29 cellular contexts compared by ENCODE assay signal in genomic region chr10:78155722-78156121, GRCh38.
DNase-seq lines count a peak whose midpoint lies in the region; ATAC-seq and TF ChIP-seq lines count a peak whose summit lies in the region.
"Had no signal": no experiment of that assay in that cellular context is flagged by ENCODE, and none has a peak within 500 bp of the region (broad histone marks: within the 10 kb centered on the region; RNA-seq: fewer than 3 reads in every experiment).

No MANE protein-coding gene starts in this region.

- POLR2A ChIA-PET in naive thymus-derived CD4-positive, alpha-beta T cell (lab: Charles Lee), result no interaction called here

- H3K27ac Mint-ChIP-seq in chondrocyte (ENCODE audit: unreplicated experiment) (no peak overlapping the region), immature natural killer cell (no peak overlapping the region)
- H3K27ac Mint-ChIP-seq in activated CD4-positive, alpha-beta T cell treated with anti-CD3 and anti-CD28 coated beads, Interleukin-2, amount 10 ng/mL, durations not matched to agents 24 days and 14 days, result no peak overlapping the region
- no peak overlapping the region for H3K27ac Mint-ChIP-seq in naive thymus-derived CD4-positive, alpha-beta T cell
- H3K27ac Mint-ChIP-seq: CD14-positive monocyte; effector memory CD8-positive, alpha-beta T cell; nephron; stimulated activated naive B cell treated with anti-CD40 and anti-IgM and Interleukin-4, amounts not matched to agents 10 μg/mL and 1 μg/mL and 100 μg/mL, for 72 hours; T-helper 1 cell treated with Interleukin-12 subunit alpha and Interleukin-12 subunit beta and Interleukin-4 antibody, amounts not matched to agents 30 μg/mL and 1 μg/mL, for 36 hours had no signal

- H3K4me1 Mint-ChIP-seq in chondrocyte (ENCODE audit: low read depth), result no peaks in the 10 kb centered on the region
- peaks cover 8 to 20% of the 10 kb centered on the region in 2 donors for H3K4me1 Mint-ChIP-seq in immature natural killer cell
- H3K4me1 Mint-ChIP-seq in activated CD4-positive, alpha-beta T cell treated with anti-CD3 and anti-CD28 coated beads, Interleukin-2, amount 10 ng/mL, durations not matched to agents 24 days and 14 days, result no peaks in the 10 kb centered on the region
- H3K4me1 Mint-ChIP-seq in naive thymus-derived CD4-positive, alpha-beta T cell, result peaks cover 0 to 1% (median 0%) of the 10 kb centered on the region in 7 donors
- H3K4me1 Mint-ChIP-seq: CD14-positive monocyte, nephron had no signal

- no peak overlapping the region for H3K27ac ChIP-seq in naive thymus-derived CD4-positive, alpha-beta T cell (ENCODE audit: low read depth, low read length)
- H3K27ac ChIP-seq in transverse colon, result no peak overlapping the region
- H3K27ac ChIP-seq: 22Rv1, gastroesophageal sphincter, hepatocyte, lower lobe of right lung, ovary had no signal

- H3K9me3 ChIP-seq in naive thymus-derived CD4-positive, alpha-beta T cell (ENCODE audit: control insufficient read depth in 2 of 3, low read length in 3 of 3), result no peaks in the 10 kb centered on the region
- H3K9me3 ChIP-seq in transverse colon, result no peaks in the 10 kb centered on the region
- H3K9me3 ChIP-seq: Caco-2, gastroesophageal sphincter, lower lobe of right lung, ovary, SK-N-SH had no signal

- no peaks in the 10 kb centered on the region for H3K4me1 ChIP-seq in naive thymus-derived CD4-positive, alpha-beta T cell (ENCODE audit: control insufficient read depth in 2 of 2, insufficient read depth in 2 of 2, low read length in 2 of 2)
- no peaks in the 10 kb centered on the region for H3K4me1 ChIP-seq in transverse colon
- H3K4me1 ChIP-seq: Caco-2, gastroesophageal sphincter, lower lobe of right lung had no signal

- WGBS in transverse colon (ENCODE audit: low coverage in 1 of 2), 2 donors, result 67 to 83% methylated on average over 2 of the region's 2 CpGs

- H3K36me3 Mint-ChIP-seq in chondrocyte (ENCODE audit: low read depth) (no peaks in the 10 kb centered on the region), immature natural killer cell (no peaks in the 10 kb centered on the region)
- no peaks in the 10 kb centered on the region for H3K36me3 Mint-ChIP-seq in activated CD4-positive, alpha-beta T cell treated with anti-CD3 and anti-CD28 coated beads, Interleukin-2, amount 10 ng/mL, durations not matched to agents 24 days and 14 days (ENCODE audit: low read depth)
- H3K36me3 Mint-ChIP-seq in naive thymus-derived CD4-positive, alpha-beta T cell, result no peaks in the 10 kb centered on the region
- H3K36me3 Mint-ChIP-seq: CD14-positive monocyte; stimulated activated naive B cell treated with anti-CD40 and anti-IgM and Interleukin-4, amounts not matched to agents 10 μg/mL and 1 μg/mL and 100 μg/mL, for 72 hours had no signal

- H3K9me3 Mint-ChIP-seq in chondrocyte (ENCODE audit: low read depth) (no peaks in the 10 kb centered on the region), immature natural killer cell (peaks cover 0 to 3% (median 0%) of the 10 kb centered on the region in 6 donors)
- H3K9me3 Mint-ChIP-seq in activated CD4-positive, alpha-beta T cell treated with anti-CD3 and anti-CD28 coated beads, Interleukin-2, amount 10 ng/mL, durations not matched to agents 24 days and 14 days, result no peaks in the 10 kb centered on the region
- peaks cover 0 to 6% (median 0%) of the 10 kb centered on the region in 11 donors for H3K9me3 Mint-ChIP-seq in naive thymus-derived CD4-positive, alpha-beta T cell
- H3K9me3 Mint-ChIP-seq: effector memory CD8-positive, alpha-beta T cell; nephron; T-helper 1 cell treated with Interleukin-12 subunit alpha and Interleukin-12 subunit beta and Interleukin-4 antibody, amounts not matched to agents 30 μg/mL and 1 μg/mL, for 36 hours had no signal

- TF ChIP-seq CTCF in chondrocyte (IDR thresholded peaks at IDR 0.05), result peak; percentile 34
- TF ChIP-seq CTCF in transverse colon (IDR thresholded peaks at IDR 0.05), result no peak

- no peak for ATAC-seq in naive thymus-derived CD4-positive, alpha-beta T cell
- ATAC-seq: effector memory CD8-positive, alpha-beta T cell; esophagus mucosa; gastroesophageal sphincter; HepG2; lower lobe of right lung; stimulated activated naive B cell treated with anti-CD40 and anti-IgM and Interleukin-4, amounts not matched to agents 10 μg/mL and 1 μg/mL and 100 μg/mL, for 72 hours had no signal

- intact Hi-C loops in activated CD4-positive, alpha-beta T cell treated with anti-CD3 and anti-CD28 coated beads, Interleukin-2, amount 10 ng/mL, durations not matched to agents 24 days and 14 days (cut with micrococcal nuclease), result no loop called here
- intact Hi-C loops in naive thymus-derived CD4-positive, alpha-beta T cell (cut with micrococcal nuclease), result no loop called here
- intact Hi-C loops in transverse colon (cut with DNase I; ENCODE audit: low total_unique reads), result no loop called here

- CTCF ChIA-PET in naive thymus-derived CD4-positive, alpha-beta T cell (lab: Charles Lee), result no interaction called here

- TF ChIP-seq EP300 in transverse colon (IDR thresholded peaks at IDR 0.05; ENCODE audit: low read depth), result no peak

- H3K4me3 Mint-ChIP-seq in chondrocyte (ENCODE audit: unreplicated experiment) (no peak overlapping the region), immature natural killer cell (peak overlapping the region in 1 of 5 donors; percentile 22)
- H3K4me3 Mint-ChIP-seq in activated CD4-positive, alpha-beta T cell treated with anti-CD3 and anti-CD28 coated beads, Interleukin-2, amount 10 ng/mL, durations not matched to agents 24 days and 14 days, result no peak overlapping the region
- no peak overlapping the region for H3K4me3 Mint-ChIP-seq in naive thymus-derived CD4-positive, alpha-beta T cell
- H3K4me3 Mint-ChIP-seq: CD14-positive monocyte; effector memory CD8-positive, alpha-beta T cell; nephron; stimulated activated naive B cell treated with anti-CD40 and anti-IgM and Interleukin-4, amounts not matched to agents 10 μg/mL and 1 μg/mL and 100 μg/mL, for 72 hours; T-helper 1 cell treated with Interleukin-12 subunit alpha and Interleukin-12 subunit beta and Interleukin-4 antibody, amounts not matched to agents 30 μg/mL and 1 μg/mL, for 36 hours had no signal

- DNase-seq in DMS 273 (lab: John Stamatoyannopoulos, UW; ENCODE audit: unreplicated experiment), result peak; percentile 10
- DNase-seq in DMS 273 treated with DMSO at 0.1 percent for 48 hours (lab: John Stamatoyannopoulos, UW), result no peak
- DNase-seq in chondrocyte (ENCODE audit: low spot score), result no peak
- peak; percentile 31 to 48 (median 43) for DNase-seq in immature natural killer cell
- no peak for DNase-seq in activated CD4-positive, alpha-beta T cell treated with anti-CD3 and anti-CD28 coated beads, Interleukin-2, amount 10 ng/mL, durations not matched to agents 24 days and 14 days
- DNase-seq in activated effector memory CD4-positive, alpha-beta T cell treated with anti-CD3 and anti-CD28 coated beads, Interleukin-2, amount 50 U/mL, for 16 hours, result no peak
- DNase-seq in naive thymus-derived CD4-positive, alpha-beta T cell, result no peak
- no peak for DNase-seq in transverse colon
- DNase-seq: activated CD4-positive, alpha-beta T cell treated with anti-CD3 and anti-CD28 coated beads, Interleukin-2, amount 50 U/mL, for 4 hours; activated naive CD4-positive, alpha-beta T cell treated with Interleukin-2 at 50 U/mL for 16 hours; Caco-2; central memory CD4-positive, alpha-beta T cell; effector memory CD8-positive, alpha-beta T cell; lower lobe of right lung; NCI-H146; NCI-H82; ovary; SK-N-SH; small intestine; stimulated activated naive B cell treated with anti-CD40 and anti-IgM and Interleukin-4, amounts not matched to agents 10 μg/mL and 1 μg/mL and 100 μg/mL, for 72 hours; substantia nigra had no signal

- TF ChIP-seq POLR2A in transverse colon (IDR thresholded peaks at IDR 0.05), result no peak

- in situ Hi-C loops in transverse colon (cut with MboI; ENCODE audit: low pct_ligation_motif_present in 1 of 4, low pct_unique_long_range_greater_than_20kb in 1 of 4, low sequenced_read_pairs in 3 of 4), result no loop called here

- no peak overlapping the region for H3K4me3 ChIP-seq in naive thymus-derived CD4-positive, alpha-beta T cell (ENCODE audit: low read length)
- no peak overlapping the region for H3K4me3 ChIP-seq in transverse colon
- H3K4me3 ChIP-seq: gastroesophageal sphincter, hepatocyte, lower lobe of right lung, ovary had no signal

- no peaks in the 10 kb centered on the region for H3K27me3 ChIP-seq in naive thymus-derived CD4-positive, alpha-beta T cell (ENCODE audit: control insufficient read depth in 2 of 2, insufficient read depth in 2 of 2, low read length in 2 of 2)
- no peaks in the 10 kb centered on the region for H3K27me3 ChIP-seq in transverse colon
- H3K27me3 ChIP-seq: gastroesophageal sphincter, hepatocyte, ovary had no signal

- peaks cover 24% of the 10 kb centered on the region for H3K27me3 Mint-ChIP-seq in chondrocyte (ENCODE audit: low read depth)
- H3K27me3 Mint-ChIP-seq in immature natural killer cell (ENCODE audit: low read depth in 3 of 3), result peaks cover 2 to 6% (median 3%) of the 10 kb centered on the region in 3 donors
- H3K27me3 Mint-ChIP-seq in activated CD4-positive, alpha-beta T cell treated with anti-CD3 and anti-CD28 coated beads, Interleukin-2, amount 10 ng/mL, durations not matched to agents 24 days and 14 days, result peaks cover 2% of the 10 kb centered on the region
- peaks cover 0 to 15% (median 3%) of the 10 kb centered on the region in 5 donors for H3K27me3 Mint-ChIP-seq in naive thymus-derived CD4-positive, alpha-beta T cell

- H3K36me3 ChIP-seq in naive thymus-derived CD4-positive, alpha-beta T cell (ENCODE audit: control insufficient read depth in 2 of 3, insufficient read depth in 3 of 3, low read length in 3 of 3), result no peaks in the 10 kb centered on the region
- no peaks in the 10 kb centered on the region for H3K36me3 ChIP-seq in transverse colon
- H3K36me3 ChIP-seq: gastroesophageal sphincter, lower lobe of right lung, ovary had no signal

Comparison
In these comparisons a context has a peak if more than half of its experiments do, and no peak if none do; other contexts are left out.
1. DNase-seq: peak in DMS 273 (single experiment) and immature natural killer cell (3 of 3); none in DMS 273 treated with DMSO at 0.1 percent for 48 hours (single experiment), chondrocyte (single experiment), activated CD4-positive, alpha-beta T cell treated with anti-CD3 and anti-CD28 coated beads, Interleukin-2, amount 10 ng/mL, durations not matched to agents 24 days and 14 days (single experiment), activated effector memory CD4-positive, alpha-beta T cell treated with anti-CD3 and anti-CD28 coated beads, Interleukin-2, amount 50 U/mL, for 16 hours (single experiment), naive thymus-derived CD4-positive, alpha-beta T cell (0 of 9) and transverse colon (single experiment).